18 cellular contexts compared by ENCODE assay signal in the genomic region with DNA sequence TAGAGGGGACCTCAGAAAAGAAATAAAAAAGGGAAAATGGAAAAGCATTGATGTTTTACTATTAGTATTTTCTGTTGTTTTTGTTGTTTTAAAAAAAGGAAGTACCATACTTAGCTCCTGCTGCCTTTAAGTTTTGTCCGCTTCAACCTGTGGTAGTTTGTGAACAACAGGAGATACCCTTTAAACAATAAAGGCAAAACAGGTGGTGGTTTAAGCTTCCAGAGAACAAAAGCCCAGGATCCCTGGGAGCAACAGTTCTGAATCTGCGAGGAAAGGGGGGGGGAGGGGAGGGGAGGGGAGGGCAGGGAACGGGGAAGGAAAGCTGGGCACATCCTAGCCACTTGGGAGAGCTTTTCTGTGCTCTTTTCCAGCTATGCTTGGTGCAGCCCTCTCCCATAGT. TPM values are rescaled to one million over a fixed set of nuclear protein-coding genes. Genes with fewer than 3 reads are reported as not detected.
A peak's percentile ranks its signal among the peaks of the same experiment; 100 is the strongest.
DNase-seq lines count a peak whose midpoint lies in the region; ATAC-seq, FAIRE-seq and TF ChIP-seq lines count a peak whose summit lies in the region.
"Had no signal": no experiment of that assay in that cellular context is flagged by ENCODE, and none has a peak within 500 bp of the region (broad histone marks: within the 10 kb centered on the region; RNA-seq: fewer than 3 reads in every experiment).

No MANE protein-coding gene starts in this region.

- TF ChIP-seq CTCF in endodermal cell (conservative IDR thresholded peaks at IDR 0.05) (no peak), ovary (IDR thresholded peaks at IDR 0.05) (no peak)

- H3K4me1 ChIP-seq in BLaER1: peaks cover 43% of the 10 kb centered on the region
- peaks cover 7% of the 10 kb centered on the region for H3K4me1 ChIP-seq in endodermal cell (ENCODE audit: control insufficient read depth, insufficient read depth, low read length)
- H3K4me1 ChIP-seq in ovary (ENCODE audit: insufficient read depth): peaks cover 1% of the 10 kb centered on the region

- H3K9me3 Mint-ChIP-seq in endodermal cell: no peaks in the 10 kb centered on the region
- H3K9me3 Mint-ChIP-seq: natural killer cell; stimulated activated effector memory CD8-positive, alpha-beta T cell treated with anti-CD3 and anti-CD28 coated beads, Interleukin-12 subunit alpha, Interleukin-12 subunit beta, amount 100 ng/mL, for 72 hours had no signal

- intact Hi-C loops in ovary (cut with DNase I): no loop called here

- peaks cover 20% of the 10 kb centered on the region for H3K36me3 Mint-ChIP-seq in endodermal cell (ENCODE audit: low read depth)
- H3K36me3 Mint-ChIP-seq: natural killer cell had no signal

- H3K4me3 Mint-ChIP-seq in endodermal cell: peak overlapping the region; percentile 83
- H3K4me3 Mint-ChIP-seq: stimulated activated effector memory CD8-positive, alpha-beta T cell treated with anti-CD3 and anti-CD28 coated beads, Interleukin-12 subunit alpha, Interleukin-12 subunit beta, amount 100 ng/mL, for 72 hours had no signal

- no peak overlapping the region for H3K4me3 ChIP-seq in BLaER1
- peak overlapping the region; percentile 91 for H3K4me3 ChIP-seq in endodermal cell (ENCODE audit: low read length)
- H3K4me3 ChIP-seq in ovary: no peak overlapping the region
- H3K4me3 ChIP-seq: lower lobe of right lung, spleen, tibial artery had no signal

- H3K27me3 Mint-ChIP-seq in endodermal cell (ENCODE audit: insufficient read depth): no peaks in the 10 kb centered on the region

- no peak for DNase-seq in GM12891 (ENCODE audit: insufficient read length, low spot score)
- peak; percentile 48 for DNase-seq in NCI-H345 (lab: John Stamatoyannopoulos, UW)
- DNase-seq in endodermal cell: peak; percentile 84
- DNase-seq in ovary: no peak
- DNase-seq in T-helper 2 cell: no peak
- DNase-seq: activated CD4-positive, CD25-positive, alpha-beta regulatory T cell treated with anti-CD3 and anti-CD28 coated beads, Interleukin-2, amount 50 U/mL, for 72 hours; activated gamma-delta T cell; lower lobe of right lung; natural killer cell; NCI-H1694 treated with DMSO at 0.1 percent for 48 hours; NCI-H526 treated with DMSO at 0.1 percent for 48 hours; spleen; tibial artery had no signal

- H3K36me3 ChIP-seq in BLaER1 (peaks cover 10% of the 10 kb centered on the region), endodermal cell (ENCODE audit: control insufficient read depth, insufficient read depth, low read length) (peaks cover 14% of the 10 kb centered on the region), ovary (no peaks in the 10 kb centered on the region)

- no peaks in the 10 kb centered on the region for H3K9me3 ChIP-seq in BLaER1
- no peaks in the 10 kb centered on the region for H3K9me3 ChIP-seq in endodermal cell (ENCODE audit: control insufficient read depth, low read length)
- H3K9me3 ChIP-seq in ovary: no peaks in the 10 kb centered on the region
- H3K9me3 ChIP-seq: lower lobe of right lung, spleen, tibial artery had no signal

- TF ChIP-seq POLR2A in GM12891 (IDR thresholded peaks at IDR 0.05; ENCODE audit: low read depth, low read length) (no peak), ovary (IDR thresholded peaks at IDR 0.05) (no peak)

- peaks cover 43% of the 10 kb centered on the region for H3K4me1 Mint-ChIP-seq in endodermal cell

- H3K4me2 ChIP-seq in BLaER1: peak overlapping the region; percentile 86; the same call in 1 of the 2 replicates

- H4K20me1 ChIP-seq in BLaER1: peaks cover 23% of the 10 kb centered on the region

- H3K27me3 ChIP-seq in BLaER1 (no peaks in the 10 kb centered on the region), endodermal cell (ENCODE audit: control insufficient read depth, insufficient read depth, low read length, poor library complexity, severe bottlenecking) (no peaks in the 10 kb centered on the region), ovary (no peaks in the 10 kb centered on the region)
- H3K27me3 ChIP-seq: spleen, tibial artery had no signal

- no peak for TF ChIP-seq EP300 in ovary (IDR thresholded peaks at IDR 0.05)

- H3K27ac Mint-ChIP-seq in endodermal cell: peak overlapping the region; percentile 81
- H3K27ac Mint-ChIP-seq: natural killer cell; stimulated activated effector memory CD8-positive, alpha-beta T cell treated with anti-CD3 and anti-CD28 coated beads, Interleukin-12 subunit alpha, Interleukin-12 subunit beta, amount 100 ng/mL, for 72 hours had no signal

- no peak for FAIRE-seq in GM12891 (lab: Jason Lieb, UNC)
- FAIRE-seq: colon had no signal

- no peak overlapping the region for H3K27ac ChIP-seq in BLaER1
- no peak overlapping the region for H3K27ac ChIP-seq in endodermal cell (ENCODE audit: low read depth, low read length)
- no peak overlapping the region for H3K27ac ChIP-seq in ovary
- H3K27ac ChIP-seq: lower lobe of right lung, tibial artery had no signal

- no peak for ATAC-seq in GM21786 (IDR thresholded peaks at IDR 0.05; ENCODE audit: unreplicated experiment)
- ATAC-seq in HG03025 (IDR thresholded peaks at IDR 0.05; ENCODE audit: low FRiP score, unreplicated experiment): no peak
- ATAC-seq: lower lobe of right lung; natural killer cell; stimulated activated effector memory CD8-positive, alpha-beta T cell treated with anti-CD3 and anti-CD28 coated beads, Interleukin-12 subunit alpha, Interleukin-12 subunit beta, amount 100 ng/mL, for 72 hours had no signal

- H3K9ac ChIP-seq in BLaER1 (no peak overlapping the region), endodermal cell (ENCODE audit: extremely low read depth, low read length, poor library complexity, severe bottlenecking) (no peak overlapping the region)

- WGBS in endodermal cell (ENCODE audit: insufficient coverage in 1 of 2, insufficient read length in 1 of 2), 2 experiments: 7% methylated on average over 3 of the region's 3 CpGs; no CpG with 5 or more reads in 1 of the 2 experiments
- 65 to 75% (median 74%) methylated on average over 3 of the region's 3 CpGs for WGBS in ovary, 3 donors

TF ChIP-seq in GM12891, 5 proteins besides CTCF, POLR2A, EP300 and RAD21:
- TF ChIP-seq SPI1 (IDR thresholded peaks at IDR 0.05; ENCODE audit: low read depth, low read length) (peak; percentile 22; the same call in 1 of the 2 replicates), POU2F2 (IDR thresholded peaks at IDR 0.05; ENCODE audit: low read depth, low read length) (no peak), PAX5 (IDR thresholded peaks at IDR 0.05; ENCODE audit: insufficient read depth, low read length, severe bottlenecking) (no peak), TAF1 (IDR thresholded peaks at IDR 0.05; ENCODE audit: low read depth, low read length) (no peak)

RNA-seq across cellular contexts. Expression of a gene that starts 2.1 kb away (rescaled TPM):
- 147 TPM for polyA plus RNA-seq in GM12891 (2012; ENCODE audit: low read depth, missing spikeins)
- total RNA-seq in endodermal cell (100 to 1,000 TPM; 226 to 257 TPM), ovary (100 to 1,000 TPM in 1 of 7 donors, 10 to 100 TPM in 6; 71.6 to 104 (median 81.2) TPM)
- 205 TPM for polyA plus RNA-seq in endodermal cell (2013, experiment 1 of 2)
- polyA plus RNA-seq in endodermal cell (2013, experiment 2 of 2): 212 TPM
- polyA plus RNA-seq in ovary: 10 to 100 TPM; 69.5 to 95.3 TPM

RNA-seq across cellular contexts. Expression of a gene that starts 40.0 kb away (rescaled TPM):
- 1.0 TPM for polyA plus RNA-seq in GM12891 (2012; ENCODE audit: low read depth, missing spikeins)
- total RNA-seq in endodermal cell (1 to 10 TPM; 6.3 to 6.8 TPM), ovary (1 to 10 TPM; 4.1 to 6.1 (median 5.4) TPM)
- polyA plus RNA-seq in endodermal cell (2013, experiment 1 of 2): 5.0 TPM
- 3.9 TPM for polyA plus RNA-seq in endodermal cell (2013, experiment 2 of 2)
- 1 to 10 TPM; 2.0 to 2.6 TPM for polyA plus RNA-seq in ovary

Comparison
In these comparisons a context has a peak if more than half of its experiments do, and no peak if none do; other contexts are left out.
1. DNase-seq: peak in NCI-H345 (single experiment) and endodermal cell (single experiment); none in GM12891 (single experiment), ovary (0 of 5) and T-helper 2 cell (0 of 5).